ENCODE assay signal across 35 cellular contexts in the genomic region with DNA sequence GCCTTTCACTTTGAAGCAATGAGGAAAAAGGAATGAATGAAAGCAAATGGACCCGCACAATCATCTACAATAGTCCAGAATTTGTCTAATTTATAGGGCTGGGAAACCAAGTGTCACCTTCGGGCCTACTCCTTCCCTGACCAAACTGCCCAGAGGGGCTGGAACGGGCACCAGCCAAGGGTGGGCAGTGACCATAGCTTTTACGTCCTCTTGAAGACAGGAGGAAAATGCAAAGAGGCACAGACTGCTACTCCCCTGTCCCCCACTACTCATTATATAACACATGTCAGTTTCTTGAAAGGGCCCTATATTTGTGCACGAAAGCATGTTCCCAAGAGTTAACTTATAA.
"Had no signal": no experiment of that assay in that cellular context is flagged by ENCODE, and none has a peak within 500 bp of the region (broad histone marks: within the 10 kb centered on the region; RNA-seq: fewer than 3 reads in every experiment).

No MANE protein-coding gene starts in this region.

- H3K36me3 ChIP-seq: brain microvascular endothelial cell, Peyer's patch, SJSA1 had no signal

- H3K27ac ChIP-seq: brain microvascular endothelial cell, Peyer's patch, SJSA1, VCaP had no signal

- H3K9me3 Mint-ChIP-seq: activated B cell treated with CpG ODN at 0.5 μM for 24 hours; activated naive CD8-positive, alpha-beta T cell treated with anti-CD3 and anti-CD28 coated beads, Interleukin-2, amount 50 U/mL, for 24 hours; central memory CD8-positive, alpha-beta T cell had no signal

- H3K36me3 Mint-ChIP-seq: activated naive CD8-positive, alpha-beta T cell had no signal

- H3K27me3 ChIP-seq: brain microvascular endothelial cell, Peyer's patch, SJSA1 had no signal

- H3K9me3 ChIP-seq: Peyer's patch, SJSA1, SK-N-SH had no signal

- H3K4me3 Mint-ChIP-seq: activated B cell treated with CpG ODN at 0.5 μM for 24 hours; activated CD4-positive, alpha-beta memory T cell treated with anti-CD3 and anti-CD28 coated beads, Interleukin-2, amount 10 ng/mL, durations not matched to agents 7 days and 5 days; activated CD8-positive, alpha-beta memory T cell treated with anti-CD3 and anti-CD28 coated beads, Interleukin-2, amount 10 ng/mL, durations not matched to agents 7 days and 5 days; activated naive CD4-positive, alpha-beta T cell treated with anti-CD3 and anti-CD28 coated beads, Interleukin-2, amount 10 ng/mL, durations not matched to agents 7 days and 5 days; activated naive CD8-positive, alpha-beta T cell; activated naive CD8-positive, alpha-beta T cell treated with anti-CD3 and anti-CD28 coated beads, Interleukin-2, amount 50 U/mL, for 24 hours; central memory CD8-positive, alpha-beta T cell; T-helper 1 cell treated with Interleukin-12 subunit alpha and Interleukin-12 subunit beta and Interleukin-4 antibody, amounts not matched to agents 30 μg/mL and 1 μg/mL, for 36 hours; T-helper 2 cell treated with Interferon-gamma antibody and Interleukin-4, amounts not matched to agents 5 μg/mL and 100 μg/mL, for 36 hours had no signal

- H3K27ac Mint-ChIP-seq: activated B cell treated with CpG ODN at 0.5 μM for 24 hours; activated CD4-positive, alpha-beta memory T cell treated with anti-CD3 and anti-CD28 coated beads, Interleukin-2, amount 10 ng/mL, durations not matched to agents 7 days and 5 days; activated CD8-positive, alpha-beta memory T cell treated with anti-CD3 and anti-CD28 coated beads, Interleukin-2, amount 10 ng/mL, durations not matched to agents 7 days and 5 days; activated naive CD4-positive, alpha-beta T cell treated with anti-CD3 and anti-CD28 coated beads, Interleukin-2, amount 10 ng/mL, durations not matched to agents 7 days and 5 days; activated naive CD8-positive, alpha-beta T cell; activated naive CD8-positive, alpha-beta T cell treated with anti-CD3 and anti-CD28 coated beads, Interleukin-2, amount 50 U/mL, for 24 hours; T-helper 1 cell treated with Interleukin-12 subunit alpha and Interleukin-12 subunit beta and Interleukin-4 antibody, amounts not matched to agents 30 μg/mL and 1 μg/mL, for 36 hours; T-helper 2 cell treated with Interferon-gamma antibody and Interleukin-4, amounts not matched to agents 5 μg/mL and 100 μg/mL, for 36 hours had no signal

- H3K4me3 ChIP-seq: Peyer's patch, SJSA1 had no signal

- H3K9ac ChIP-seq: SK-N-SH had no signal

- DNase-seq: activated B cell treated with CpG ODN at 0.5 μM for 24 hours; activated CD4-positive, alpha-beta memory T cell treated with anti-CD3 and anti-CD28 coated beads, Interleukin-2, amount 10 ng/mL, durations not matched to agents 7 days and 5 days; activated CD4-positive, alpha-beta T cell treated with anti-CD3 and anti-CD28 coated beads for 4 hours; activated CD4-positive, alpha-beta T cell treated with anti-CD3 and anti-CD28 coated beads, Interleukin-2, amount 50 U/mL, for 1 hour; activated CD4-positive, CD25-positive, alpha-beta regulatory T cell treated with anti-CD3 and anti-CD28 coated beads, Interleukin-2, amount 50 U/mL, for 72 hours; activated CD8-positive, alpha-beta memory T cell treated with anti-CD3 and anti-CD28 coated beads for 24 hours; activated CD8-positive, alpha-beta memory T cell treated with anti-CD3 and anti-CD28 coated beads, Interleukin-2, amount 10 ng/mL, durations not matched to agents 7 days and 5 days; activated CD8-positive, alpha-beta memory T cell treated with anti-CD3 and anti-CD28 coated beads, Interleukin-2, amount 50 U/mL, for 48 hours; activated effector memory CD4-positive, alpha-beta T cell treated with Interleukin-2 at 50 U/mL for 16 hours; activated naive CD4-positive, alpha-beta T cell treated with anti-CD3 and anti-CD28 coated beads, Interleukin-2, amount 10 ng/mL, durations not matched to agents 7 days and 5 days; activated naive CD8-positive, alpha-beta T cell treated with anti-CD3 and anti-CD28 coated beads, Interleukin-2, amount 50 U/mL, for 24 hours; activated T-cell treated with anti-CD3 and anti-CD28 coated beads, Interleukin-2, amount 50 U/mL, for 48 hours; anterior cingulate cortex; brain microvascular endothelial cell; Karpas-422; NCI-H1105; NCI-H1417 treated with DMSO at 0.1 percent for 48 hours; NCI-H1930; NCI-H2081 treated with DMSO at 0.1 percent for 48 hours; NCI-H226; NCI-H446 treated with DMSO at 0.1 percent for 48 hours; NCI-H524; NCI-H748 treated with DMSO at 0.1 percent for 48 hours; NK-92 treated with Interleukin-12 subunit alpha and Interleukin-12 subunit beta, amount 100 ng/mL, for 24 hours; Peyer's patch; RPMI8226; SHP77 treated with DMSO at 0.1 percent for 48 hours; SK-N-SH had no signal

- ATAC-seq: activated CD8-positive, alpha-beta memory T cell treated with anti-CD3 and anti-CD28 coated beads, Interleukin-2, amount 10 ng/mL, durations not matched to agents 7 days and 5 days; activated naive CD8-positive, alpha-beta T cell treated with anti-CD3 and anti-CD28 coated beads, Interleukin-2, amount 50 U/mL, for 24 hours; PC-3 had no signal

- H3K27me3 Mint-ChIP-seq: activated B cell treated with CpG ODN at 0.5 μM for 24 hours; activated CD4-positive, alpha-beta memory T cell treated with anti-CD3 and anti-CD28 coated beads, Interleukin-2, amount 10 ng/mL, durations not matched to agents 7 days and 5 days; activated CD8-positive, alpha-beta memory T cell treated with anti-CD3 and anti-CD28 coated beads, Interleukin-2, amount 10 ng/mL, durations not matched to agents 7 days and 5 days; activated naive CD8-positive, alpha-beta T cell; activated naive CD8-positive, alpha-beta T cell treated with anti-CD3 and anti-CD28 coated beads, Interleukin-2, amount 50 U/mL, for 24 hours; central memory CD8-positive, alpha-beta T cell had no signal
